In genomic region chr12:18696971-18697602, GRCh38 we compare ENCODE assay signal across 22 cellular contexts. TPM values are rescaled to one million over a fixed set of nuclear protein-coding genes. Genes with fewer than 3 reads are reported as not detected.
DNase-seq lines count a peak whose midpoint lies in the region; ATAC-seq and TF ChIP-seq lines count a peak whose summit lies in the region.
"Had no signal": no experiment of that assay in that cellular context is flagged by ENCODE, and none has a peak within 500 bp of the region (broad histone marks: within the 10 kb centered on the region; RNA-seq: fewer than 3 reads in every experiment).

No MANE protein-coding gene starts in this region.

- no peak overlapping the region for H2BK12ac ChIP-seq in mesenchymal stem cell (ENCODE audit: low read length in 2 of 2)

- no peaks in the 10 kb centered on the region for H3K27me3 Mint-ChIP-seq in chondrocyte (ENCODE audit: low read depth)
- H3K27me3 Mint-ChIP-seq: activated T-helper 17 cell treated with anti-CD3 and anti-CD28 coated beads, Interleukin-2, amount 50 U/mL, for 72 hours; progenitor cell of endocrine pancreas had no signal

- H3K79me1 ChIP-seq in mesenchymal stem cell (replicated peaks; ENCODE audit: low read length, poor library complexity, severe bottlenecking), result no peaks in the 10 kb centered on the region

- H3K27me3 ChIP-seq in PC-9 (ENCODE audit: insufficient read depth, low read depth) (no peaks in the 10 kb centered on the region), mesenchymal stem cell (ENCODE audit: control insufficient read depth in 1 of 2, insufficient read depth in 1 of 2, low read length in 2 of 2) (no peaks in the 10 kb centered on the region)
- H3K27me3 ChIP-seq: body of pancreas, SJCRH30 had no signal

- no peak overlapping the region for H3K14ac ChIP-seq in mesenchymal stem cell (ENCODE audit: low read length in 2 of 2)

- ATAC-seq in GM19395 (IDR thresholded peaks at IDR 0.05; ENCODE audit: unreplicated experiment), result no peak
- ATAC-seq: activated T-helper 17 cell treated with anti-CD3 and anti-CD28 coated beads, Interleukin-2, amount 50 U/mL, for 72 hours; body of pancreas had no signal

- H3F3A ChIP-seq in PC-9 (ENCODE audit: insufficient read depth, low read depth), result no peaks in the 10 kb centered on the region; the same call in 1 of the 2 replicates

- DNase-seq in EH (ENCODE audit: low read depth), result peak; percentile 66
- DNase-seq in PC-9, result no peak
- DNase-seq in dedifferentiated amniotic fluid mesenchymal stem cell (ENCODE audit: extremely low spot score), result peak; percentile 50
- peak; percentile 58 for DNase-seq in mesenchymal stem cell
- DNase-seq in activated naive CD4-positive, alpha-beta T cell (lab: John Stamatoyannopoulos, UW), result no peak
- no peak for DNase-seq in chondrocyte (ENCODE audit: low spot score)
- no peak for DNase-seq in NCI-H345 (lab: John Stamatoyannopoulos, UW)
- DNase-seq: body of pancreas; C1 segment of cervical spinal cord; DMS79 treated with DMSO at 0.1 percent for 48 hours; effector CD8-positive, alpha-beta T cell; head of caudate nucleus; kidney; MM.1S; NCI-H2081 had no signal

- no peaks in the 10 kb centered on the region for H3K9me2 ChIP-seq in PC-9 (ENCODE audit: insufficient read depth)

- H3K36me3 Mint-ChIP-seq in chondrocyte (ENCODE audit: low read depth), result no peaks in the 10 kb centered on the region

- peak overlapping the region; percentile 8 for H3K9ac ChIP-seq in mesenchymal stem cell (ENCODE audit: low read length)

- no TSS peak for BruUV-seq in PC-9 (replicated peaks; lab: Mats Ljungman, UMichigan)

- peak overlapping the region; percentile 52; the same call in 1 of the 2 replicates for H2AFZ ChIP-seq in PC-9
- no peak overlapping the region for H2AFZ ChIP-seq in mesenchymal stem cell (ENCODE audit: low read depth, low read length)

- H2BK120ac ChIP-seq in mesenchymal stem cell (ENCODE audit: low read depth, low read length), result no peak overlapping the region

- peaks cover 6% of the 10 kb centered on the region for H3K4me1 Mint-ChIP-seq in chondrocyte (ENCODE audit: low read depth)
- H3K4me1 Mint-ChIP-seq: activated T-helper 17 cell treated with anti-CD3 and anti-CD28 coated beads, Interleukin-2, amount 50 U/mL, for 72 hours had no signal

- no peaks in the 10 kb centered on the region for H4K20me1 ChIP-seq in PC-9 (ENCODE audit: insufficient read depth)

- H2BK15ac ChIP-seq in mesenchymal stem cell (ENCODE audit: low read depth, poor library complexity, severe bottlenecking), result no peak overlapping the region

- no peak overlapping the region for H3K23ac ChIP-seq in mesenchymal stem cell (ENCODE audit: low read length in 2 of 2)

- H2AK5ac ChIP-seq in mesenchymal stem cell (ENCODE audit: low read length, severe bottlenecking), result no peak overlapping the region

- H3K4me2 ChIP-seq in PC-9 (no peak overlapping the region), mesenchymal stem cell (ENCODE audit: low read length, poor library complexity, severe bottlenecking) (no peak overlapping the region)

- no peak overlapping the region for H3K18ac ChIP-seq in mesenchymal stem cell (ENCODE audit: low read depth in 1 of 2, low read length in 2 of 2)

- no peak overlapping the region for H4K8ac ChIP-seq in mesenchymal stem cell (ENCODE audit: low read length)

- intact Hi-C loops in PC-9 (cut with micrococcal nuclease; ENCODE audit: unreplicated experiment), result no loop called here

- no peaks in the 10 kb centered on the region for H3K9me3 Mint-ChIP-seq in chondrocyte (ENCODE audit: low read depth)

- H3K27ac ChIP-seq in PC-9 (no peak overlapping the region), mesenchymal stem cell (ENCODE audit: low read length, poor library complexity, severe bottlenecking) (no peak overlapping the region)
- H3K27ac ChIP-seq: body of pancreas, SJCRH30 had no signal

- no peak overlapping the region for H2BK5ac ChIP-seq in mesenchymal stem cell (ENCODE audit: low read depth, low read length, poor library complexity, severe bottlenecking)

- CTCF ChIA-PET in PC-9 (lab: Charles Lee), result no interaction called here

- no peak overlapping the region for H3K4me3 Mint-ChIP-seq in chondrocyte (ENCODE audit: unreplicated experiment)
- H3K4me3 Mint-ChIP-seq: activated T-helper 17 cell treated with anti-CD3 and anti-CD28 coated beads, Interleukin-2, amount 50 U/mL, for 72 hours had no signal

- no peak overlapping the region for H3K27ac Mint-ChIP-seq in chondrocyte (ENCODE audit: unreplicated experiment)
- H3K27ac Mint-ChIP-seq: activated T-helper 17 cell treated with anti-CD3 and anti-CD28 coated beads, Interleukin-2, amount 50 U/mL, for 72 hours; progenitor cell of endocrine pancreas had no signal

- TF ChIP-seq CTCF in PC-9 (conservative IDR thresholded peaks at IDR 0.05) (no peak), chondrocyte (IDR thresholded peaks at IDR 0.05) (no peak)

- peaks cover 6% of the 10 kb centered on the region; the same call in 1 of the 2 replicates for H3K4me1 ChIP-seq in PC-9 (replicated peaks; ENCODE audit: insufficient read depth)
- H3K4me1 ChIP-seq in mesenchymal stem cell (ENCODE audit: control insufficient read depth, insufficient read depth, low read depth, low read length), result peaks cover 2% of the 10 kb centered on the region
- H3K4me1 ChIP-seq: body of pancreas, HAP-1 had no signal

- no peak overlapping the region for H3K4ac ChIP-seq in mesenchymal stem cell (ENCODE audit: low read depth in 1 of 2, low read length in 2 of 2)

- H4K91ac ChIP-seq in mesenchymal stem cell (ENCODE audit: low read length), result no peak overlapping the region

- H3K4me3 ChIP-seq in PC-9 (no peak overlapping the region), mesenchymal stem cell (ENCODE audit: insufficient read depth in 1 of 2, low read depth in 1 of 2, low read length in 2 of 2) (no peak overlapping the region)
- H3K4me3 ChIP-seq: body of pancreas, HAP-1, SJCRH30 had no signal

- H3K36me3 ChIP-seq in PC-9 (ENCODE audit: low read depth) (no peaks in the 10 kb centered on the region), mesenchymal stem cell (ENCODE audit: control insufficient read depth in 1 of 2, insufficient read depth in 2 of 2, low read depth in 1 of 2, low read length in 2 of 2) (no peaks in the 10 kb centered on the region)
- H3K36me3 ChIP-seq: HAP-1, SJCRH30 had no signal

- POLR2A ChIA-PET in PC-9 (lab: Charles Lee; ENCODE audit: unreplicated experiment), result no interaction called here

- H3K9me3 ChIP-seq in PC-9 (ENCODE audit: insufficient read depth, low read depth) (peaks cover 3% of the 10 kb centered on the region), mesenchymal stem cell (ENCODE audit: control insufficient read depth, low read length) (no peaks in the 10 kb centered on the region)
- H3K9me3 ChIP-seq: body of pancreas, HAP-1, SJCRH30 had no signal

- H3K79me2 ChIP-seq in PC-9 (ENCODE audit: low read depth), result no peaks in the 10 kb centered on the region

RNA-seq across cellular contexts. Expression of gene PLCZ1, which starts 40.7 kb away (rescaled TPM):
- not detected in 2 replicates for total RNA-seq in PC-9 (2021)
- not detected for polyA plus RNA-seq in mesenchymal stem cell (2013, experiment 1 of 2)
- not detected for polyA plus RNA-seq in mesenchymal stem cell (2013, experiment 2 of 2)
- not detected in 3 replicates for total RNA-seq in chondrocyte
- total RNA-seq: activated T-helper 17 cell treated with anti-CD3 and anti-CD28 coated beads, Interleukin-2, amount 50 U/mL, for 72 hours; body of pancreas; kidney; mucosa of gallbladder; progenitor cell of endocrine pancreas; SJCRH30 had no signal

RNA-seq across cellular contexts. Expression of gene CAPZA3, which starts 40.8 kb away (rescaled TPM):
- not detected in 2 replicates for total RNA-seq in PC-9 (2021)
- not detected for polyA plus RNA-seq in mesenchymal stem cell (2013, experiment 1 of 2)
- not detected for polyA plus RNA-seq in mesenchymal stem cell (2013, experiment 2 of 2)
- not detected in 3 replicates for total RNA-seq in chondrocyte
- total RNA-seq: activated T-helper 17 cell treated with anti-CD3 and anti-CD28 coated beads, Interleukin-2, amount 50 U/mL, for 72 hours; body of pancreas; kidney; SJCRH30; temporal lobe had no signal

Comparison
In these comparisons a context has a peak if more than half of its experiments do, and no peak if none do; other contexts are left out.
1. DNase-seq: peak in EH (single experiment), dedifferentiated amniotic fluid mesenchymal stem cell (single experiment) and mesenchymal stem cell (single experiment); none in PC-9 (0 of 2), activated naive CD4-positive, alpha-beta T cell (0 of 4), chondrocyte (single experiment) and NCI-H345 (single experiment).